Comparison of ENCODE assay signal across 1 cellular context in genomic region chr1:182291584-182292192, GRCh38.
TF ChIP-seq lines count a peak whose summit lies in the region.

No MANE protein-coding gene starts in this region.

TF ChIP-seq in HepG2, 621 proteins besides CTCF, POLR2A, EP300 and RAD21 (continued from another document and continues in another):
- TF ChIP-seq TFE3 (CRISPR knock-in tag; IDR thresholded peaks at IDR 0.05) (peak; percentile 91), TGIF2 (CRISPR knock-in tag; IDR thresholded peaks at IDR 0.05) (no peak; the same call in 1 of the 2 replicates), CREB3 (CRISPR knock-in tag; IDR thresholded peaks at IDR 0.05) (no peak), SETDB1 (CRISPR knock-in tag; IDR thresholded peaks at IDR 0.05; ENCODE audit: borderline replicate concordance) (no peak), E2F1 (CRISPR knock-in tag; IDR thresholded peaks at IDR 0.05) (no peak), ZBTB37 (CRISPR knock-in tag; IDR thresholded peaks at IDR 0.05) (no peak), ZNF138 (CRISPR knock-in tag; IDR thresholded peaks at IDR 0.05; ENCODE audit: low read depth) (no peak), ZNF12 (CRISPR knock-in tag; IDR thresholded peaks at IDR 0.05) (0 out of 2 replicates have a peak, but pooled peaks have one; percentile 53), PREB (CRISPR knock-in tag; IDR thresholded peaks at IDR 0.05) (no peak), ZNF124 (CRISPR knock-in tag; IDR thresholded peaks at IDR 0.05) (no peak), RNF219 (CRISPR knock-in tag; IDR thresholded peaks at IDR 0.05) (no peak), XRCC5 (optimal IDR thresholded peaks at IDR 0.05; ENCODE audit: low read length) (peak; percentile 40), RAD51 (IDR thresholded peaks at IDR 0.05; ENCODE audit: borderline replicate concordance) (no peak), ATF4 (CRISPR knock-in tag; IDR thresholded peaks at IDR 0.05) (peak in 1 of 2 experiments; percentile 49; a peak in 1 of 4 replicates), ZNF800 (CRISPR knock-in tag; IDR thresholded peaks at IDR 0.05) (no peak; the same call in 1 of the 2 replicates), SAP130 (CRISPR knock-in tag; IDR thresholded peaks at IDR 0.05; ENCODE audit: low read depth) (peak; percentile 74), ZBTB33 (CRISPR knock-in tag; IDR thresholded peaks at IDR 0.05) (no peak), ZEB1 (IDR thresholded peaks at IDR 0.05; ENCODE audit: insufficient replicate concordance, low read depth) (peak; percentile 11), ZNF512B (CRISPR knock-in tag; IDR thresholded peaks at IDR 0.05; ENCODE audit: borderline replicate concordance) (0 out of 2 replicates have a peak, but pooled peaks have one; percentile 52), XBP1 (CRISPR knock-in tag; IDR thresholded peaks at IDR 0.05) (no peak), GATA4 (IDR thresholded peaks at IDR 0.05; ENCODE audit: borderline replicate concordance, low read depth) (peak; percentile 68; the same call in 1 of the 2 replicates), NR2F1 (CRISPR knock-in tag; IDR thresholded peaks at IDR 0.05) (peak; percentile 33 to 36; a peak in 2 of 4 replicates), HNF1A (IDR thresholded peaks at IDR 0.05; ENCODE audit: low read depth) (peak; percentile 95), HNF1A (CRISPR knock-in tag; IDR thresholded peaks at IDR 0.05; ENCODE audit: borderline replicate concordance) (peak; percentile 97), GMEB2 (CRISPR knock-in tag; IDR thresholded peaks at IDR 0.05; ENCODE audit: low read depth) (no peak), ZNF121 (CRISPR knock-in tag; IDR thresholded peaks at IDR 0.05) (peak; percentile 73), KDM4B (CRISPR knock-in tag; IDR thresholded peaks at IDR 0.05) (no peak; the same call in 1 of the 2 replicates), NR2F2 (IDR thresholded peaks at IDR 0.05; ENCODE audit: borderline replicate concordance, low read depth) (peak; percentile 30; the same call in 1 of the 2 replicates)
